Comparison of ENCODE assay signal across 8 cellular contexts in genomic region chr19:21835810-21836444, GRCh38. TPM values are rescaled to one million over a fixed set of nuclear protein-coding genes. Genes with fewer than 3 reads are reported as not detected.
A peak's percentile ranks its signal among the peaks of the same experiment; 100 is the strongest.
DNase-seq lines count a peak whose midpoint lies in the region; ATAC-seq and TF ChIP-seq lines count a peak whose summit lies in the region.

TSS of gene ZNF43 (minus strand) at chr19:21836182. CDS start at chr19:21836038, 144 bp downstream.

- peak within 1 kb of the TSS; percentile 99 for H3K27ac Mint-ChIP-seq in type B pancreatic cell

- peak; percentile 95 for ATAC-seq in GM21619 (IDR thresholded peaks at IDR 0.05; ENCODE audit: unreplicated experiment)
- peak; percentile 98 to 99 for ATAC-seq in left cardiac atrium

- H3K36me3 Mint-ChIP-seq in type B pancreatic cell: peaks cover 37% of the 10 kb centered on the region

- H3K27me3 Mint-ChIP-seq in type B pancreatic cell: no peaks in the 10 kb centered on the region

- intact Hi-C loops in T-helper 1 cell treated with Interleukin-12 subunit alpha and Interleukin-12 subunit beta and Interleukin-4 antibody, amounts not matched to agents 30 ng/mL and 1 ng/mL, for 36 hours (cut with micrococcal nuclease): loop anchor here (1.0 to 10.0 kb wide), 12 partner anchors 16 to 1419 kb away; partner anchors contain the start of genes ZNF100, ZNF257, ZNF429 and ZNF430
- intact Hi-C loops in left cardiac atrium (cut with DNase I): loop anchor here in 1 of 2 donors (5.0 kb wide), 1 partner anchor 69 kb away; the partner anchor contains the start of gene ZNF100
- intact Hi-C loops in posterior cingulate gyrus (cut with DNase I): loop anchor here (1.0 to 5.0 kb wide), 3 partner anchors 16 to 329 kb away; partner anchors contain the start of genes ZNF100 and ZNF429

- H3K9me3 Mint-ChIP-seq in type B pancreatic cell: peaks cover 2% of the 10 kb centered on the region

- peak; percentile 84 for DNase-seq in DMS153 treated with DMSO at 0.1 percent for 48 hours (lab: John Stamatoyannopoulos, UW; ENCODE audit: unreplicated experiment)
- DNase-seq in M059J (ENCODE audit: low read depth): peak; percentile 95
- DNase-seq in amygdala (lab: John Stamatoyannopoulos, UW): peak; percentile 56 to 98 (median 91)
- DNase-seq in left cardiac atrium: peak; percentile 99
- peak; percentile 91 to 99 (median 97) for DNase-seq in posterior cingulate gyrus
- peak; percentile 93 for DNase-seq in type B pancreatic cell (ENCODE audit: extremely low spot score, unreplicated experiment)

- TF ChIP-seq CTCF in type B pancreatic cell (conservative IDR thresholded peaks at IDR 0.05): no peak

- peak within 1 kb of the TSS; percentile 98 for H3K4me3 Mint-ChIP-seq in type B pancreatic cell

- H3K4me1 Mint-ChIP-seq in type B pancreatic cell (ENCODE audit: unreplicated experiment): peaks cover 3% of the 10 kb centered on the region

RNA-seq across cellular contexts. Expression of gene ZNF43, which starts in this region (rescaled TPM):
- total RNA-seq in M059J (2014; rRNA removed; shearing (Covaris generic)): 3.7 and 8.7 TPM in 2 replicates
- 26.0 and 28.1 TPM in 2 replicates for total RNA-seq in T-helper 1 cell treated with Interleukin-12 subunit alpha and Interleukin-12 subunit beta and Interleukin-4 antibody, amounts not matched to agents 30 ng/mL and 1 ng/mL, for 36 hours
- total RNA-seq in left cardiac atrium (1 to 10 TPM; 6.5 to 8.6 TPM), type B pancreatic cell (ENCODE audit: low replicate concordance) (31.2 and 53.9 TPM in 2 replicates)

Comparison
In these comparisons a context has a peak if more than half of its experiments do, and no peak if none do; other contexts are left out.
1. Peak in every context shown above with its lines: DNase-seq and ATAC-seq.